In genomic region chr17:44555056-44555455, GRCh38 we compare ENCODE assay signal across 18 cellular contexts. TPM values are rescaled to one million over a fixed set of nuclear protein-coding genes. Genes with fewer than 3 reads are reported as not detected.
A peak's percentile ranks its signal among the peaks of the same experiment; 100 is the strongest.
DNase-seq lines count a peak whose midpoint lies in the region; ATAC-seq, FAIRE-seq and TF ChIP-seq lines count a peak whose summit lies in the region.
"Had no signal": no experiment of that assay in that cellular context is flagged by ENCODE, and none has a peak within 500 bp of the region (broad histone marks: within the 10 kb centered on the region; RNA-seq: fewer than 3 reads in every experiment).

No MANE protein-coding gene starts in this region.

- CTCF ChIA-PET in WTC11 (lab: Charles Lee) = interaction anchor here (0.5 to 5.7 kb wide), 7 partner anchors 9 to 53 kb away, joined by 3 to 65 read pairs (median 4); no protein-coding TSS in a partner anchor

- no peak for TF ChIP-seq CTCF in WTC11 (IDR thresholded peaks at IDR 0.05)
- no peak for TF ChIP-seq CTCF in mesothelial cell of epicardium (IDR thresholded peaks at IDR 0.05; ENCODE audit: unreplicated experiment)
- no peak for TF ChIP-seq CTCF in breast epithelium (IDR thresholded peaks at IDR 0.05)

- H3K4me3 ChIP-seq in BLaER1 treated with 17β-estradiol and CSF1 and Interleukin-3, amounts not matched to agents 10 nM and 100 nM = no peak overlapping the region; a peak in 1 of 20 replicates
- H3K4me3 ChIP-seq in breast epithelium = no peak overlapping the region
- H3K4me3 ChIP-seq in effector memory CD4-positive, alpha-beta T cell (ENCODE audit: insufficient read depth, low read depth, low read length, poor library complexity, severe bottlenecking) = no peak overlapping the region
- H3K4me3 ChIP-seq: gastroesophageal sphincter had no signal

- intact Hi-C loops in breast epithelium (cut with DNase I; ENCODE audit: low total_unique reads) = no loop called here

- peak overlapping the region; percentile 85 to 99 (median 90); a peak in 21 of 22 replicates for H3K4me2 ChIP-seq in BLaER1 treated with 17β-estradiol and CSF1 and Interleukin-3, amounts not matched to agents 10 nM and 100 nM

- TF ChIP-seq POLR2A in breast epithelium (IDR thresholded peaks at IDR 0.05) = no peak

- POLR2A ChIA-PET in WTC11 (lab: Charles Lee) = interaction anchor here (0.6 to 5.1 kb wide), 2 partner anchors 10 to 434 kb away, joined by 3 to 79 read pairs; no protein-coding TSS in a partner anchor

- FAIRE-seq in HTR-8/SVneo (lab: Jason Lieb, UNC) = peak; percentile 92
- FAIRE-seq: islet of Langerhans had no signal

- peaks cover 39% of the 10 kb centered on the region for H3K4me1 Mint-ChIP-seq in WTC11
- peaks cover 47% of the 10 kb centered on the region for H3K4me1 Mint-ChIP-seq in mesothelial cell of epicardium

- DNase-seq in HTR-8/SVneo (ENCODE audit: insufficient read length, low spot score) = no peak
- no peak for DNase-seq in WTC11 (ENCODE audit: low spot score)
- no peak for DNase-seq in mesothelial cell of epicardium (ENCODE audit: low spot score in 2 of 2, unreplicated experiment in 2 of 2)
- no peak for DNase-seq in breast epithelium (ENCODE audit: low spot score in 2 of 2)
- no peak for DNase-seq in effector memory CD4-positive, alpha-beta T cell
- DNase-seq: activated CD4-positive, alpha-beta T cell treated with anti-CD3 and anti-CD28 coated beads for 1 hour; activated CD8-positive, alpha-beta memory T cell treated with anti-CD3 and anti-CD28 coated beads, Interleukin-2, amount 50 U/mL, for 4 hours; activated naive CD4-positive, alpha-beta T cell treated with anti-CD3 and anti-CD28 coated beads, Interleukin-2, amount 10 ng/mL, durations not matched to agents 7 days and 5 days; NCI-H1048; spleen; SW 1271 had no signal

- H3K9me3 Mint-ChIP-seq in WTC11 = 0 out of 2 replicates have a peak, but pooled peaks cover 3% of the 10 kb centered on the region
- H3K9me3 Mint-ChIP-seq in mesothelial cell of epicardium = no peaks in the 10 kb centered on the region
- H3K9me3 Mint-ChIP-seq: activated naive CD4-positive, alpha-beta T cell treated with anti-CD3 and anti-CD28 coated beads, Interleukin-2, amount 10 ng/mL, durations not matched to agents 7 days and 5 days had no signal

- H3K27me3 ChIP-seq in BLaER1 treated with 17β-estradiol and CSF1 and Interleukin-3, amounts not matched to agents 10 nM and 100 nM = no peaks in the 10 kb centered on the region
- H3K27me3 ChIP-seq in breast epithelium = no peaks in the 10 kb centered on the region
- peaks cover 37% of the 10 kb centered on the region for H3K27me3 ChIP-seq in effector memory CD4-positive, alpha-beta T cell (replicated peaks; ENCODE audit: control insufficient read depth, insufficient read depth, low read length, poor library complexity, severe bottlenecking)

- peaks cover 7% of the 10 kb centered on the region for H3K36me3 Mint-ChIP-seq in WTC11
- peaks cover 3% of the 10 kb centered on the region for H3K36me3 Mint-ChIP-seq in mesothelial cell of epicardium
- H3K36me3 Mint-ChIP-seq: activated naive CD4-positive, alpha-beta T cell treated with anti-CD3 and anti-CD28 coated beads, Interleukin-2, amount 10 ng/mL, durations not matched to agents 7 days and 5 days had no signal

- H3K36me3 ChIP-seq in BLaER1 treated with 17β-estradiol and CSF1 and Interleukin-3, amounts not matched to agents 10 nM and 100 nM = peaks cover 0 to 10% (median 0%) of the 10 kb centered on the region in 11 experiments; a peak in 5 of 22 replicates
- H3K36me3 ChIP-seq in breast epithelium = no peaks in the 10 kb centered on the region
- H3K36me3 ChIP-seq in effector memory CD4-positive, alpha-beta T cell (ENCODE audit: control insufficient read depth, insufficient read depth, low read length) = no peaks in the 10 kb centered on the region
- H3K36me3 ChIP-seq: gastroesophageal sphincter, spleen had no signal

- H3K27ac ChIP-seq in BLaER1 treated with 17β-estradiol and CSF1 and Interleukin-3, amounts not matched to agents 10 nM and 100 nM = no peak overlapping the region; a peak in 1 of 22 replicates
- no peak overlapping the region for H3K27ac ChIP-seq in breast epithelium
- H3K27ac ChIP-seq in effector memory CD4-positive, alpha-beta T cell (ENCODE audit: insufficient read depth, low read length, poor library complexity, severe bottlenecking) = no peak overlapping the region
- H3K27ac ChIP-seq: gastroesophageal sphincter, parathyroid adenoma, spleen had no signal

- peaks cover 40% of the 10 kb centered on the region for H3K27me3 Mint-ChIP-seq in WTC11 (ENCODE audit: low read depth)
- no peaks in the 10 kb centered on the region for H3K27me3 Mint-ChIP-seq in mesothelial cell of epicardium (ENCODE audit: low read depth)

- peaks cover 0 to 20% (median 0%) of the 10 kb centered on the region in 11 experiments; a peak in 6 of 22 replicates for H4K20me1 ChIP-seq in BLaER1 treated with 17β-estradiol and CSF1 and Interleukin-3, amounts not matched to agents 10 nM and 100 nM

- H3K4me1 ChIP-seq in BLaER1 treated with 17β-estradiol and CSF1 and Interleukin-3, amounts not matched to agents 10 nM and 100 nM = peaks cover 39 to 48% (median 41%) of the 10 kb centered on the region in 10 experiments
- H3K4me1 ChIP-seq in breast epithelium = no peaks in the 10 kb centered on the region
- peaks cover 18% of the 10 kb centered on the region for H3K4me1 ChIP-seq in effector memory CD4-positive, alpha-beta T cell (ENCODE audit: control insufficient read depth, insufficient read depth, low read length, poor library complexity, severe bottlenecking)

- ATAC-seq in WTC11 (no peak), HG03378 (IDR thresholded peaks at IDR 0.05; ENCODE audit: unreplicated experiment) (no peak), HG03571 (IDR thresholded peaks at IDR 0.05; ENCODE audit: unreplicated experiment) (no peak)
- ATAC-seq: gastroesophageal sphincter had no signal

- peak overlapping the region in 3 of 11 experiments; percentile 89 to 96 (median 93); a peak in 3 of 22 replicates for H3K9ac ChIP-seq in BLaER1 treated with 17β-estradiol and CSF1 and Interleukin-3, amounts not matched to agents 10 nM and 100 nM
- H3K9ac ChIP-seq: parathyroid adenoma had no signal

- H3K9me3 ChIP-seq in BLaER1 treated with 17β-estradiol and CSF1 and Interleukin-3, amounts not matched to agents 10 nM and 100 nM (replicated peaks in 1 of 11) = no peaks in the 10 kb centered on the region
- no peaks in the 10 kb centered on the region for H3K9me3 ChIP-seq in breast epithelium
- no peaks in the 10 kb centered on the region for H3K9me3 ChIP-seq in effector memory CD4-positive, alpha-beta T cell (ENCODE audit: control insufficient read depth, low read length)
- H3K9me3 ChIP-seq: gastroesophageal sphincter, spleen had no signal

- H3K4me3 Mint-ChIP-seq in WTC11 (peak overlapping the region; percentile 94), mesothelial cell of epicardium (peak overlapping the region; percentile 84)

- H3K27ac Mint-ChIP-seq in WTC11 = 0 out of 2 replicates have a peak overlapping the region, but pooled peaks have one; percentile 100
- H3K27ac Mint-ChIP-seq in mesothelial cell of epicardium = peak overlapping the region; percentile 99
- H3K27ac Mint-ChIP-seq: activated naive CD4-positive, alpha-beta T cell treated with anti-CD3 and anti-CD28 coated beads, Interleukin-2, amount 10 ng/mL, durations not matched to agents 7 days and 5 days; B cell had no signal

TF ChIP-seq in WTC11, 78 proteins besides CTCF, POLR2A, EP300 and RAD21:
- TF ChIP-seq CREB1 (CRISPR knock-in tag; IDR thresholded peaks at IDR 0.05) (no peak), ATF3 (CRISPR knock-in tag; conservative IDR thresholded peaks at IDR 0.05) (no peak), ZNF121 (CRISPR knock-in tag; IDR thresholded peaks at IDR 0.05) (0 out of 2 replicates have a peak, but pooled peaks have one; percentile 0)

RNA-seq across cellular contexts. Expression of gene FZD2, which starts 2.2 kb away (rescaled TPM):
- total RNA-seq in WTC11 (2021) (37.6 to 42.8 TPM (median 38.5 TPM) in 3 replicates), mesothelial cell of epicardium (82.1 to 88.3 TPM (median 84.4 TPM) in 3 replicates), breast epithelium (1 to 10 TPM; 1.9 to 3.6 (median 3.0) TPM)

RNA-seq across cellular contexts. Expression of gene GPATCH8, which starts 51.9 kb away (rescaled TPM):
- total RNA-seq in WTC11 (2021) (51.9 to 52.4 TPM (median 51.9 TPM) in 3 replicates), mesothelial cell of epicardium (75.6 to 77.1 TPM (median 76.3 TPM) in 3 replicates), breast epithelium (10 to 100 TPM; 36.8 to 62.5 (median 51.5) TPM)
